34 cellular contexts compared by ENCODE assay signal in genomic region chr17:12489307-12489706, GRCh38.
"Had no signal": no experiment of that assay in that cellular context is flagged by ENCODE, and none has a peak within 500 bp of the region (broad histone marks: within the 10 kb centered on the region; RNA-seq: fewer than 3 reads in every experiment).

No MANE protein-coding gene starts in this region.

- H3K4me2 ChIP-seq: KMS-11 had no signal

- H3K9me3 ChIP-seq: MG63 had no signal

- H3K4me3 ChIP-seq: MG63 had no signal

- H3K36me3 ChIP-seq: MG63 had no signal

- H3K27ac ChIP-seq: KMS-11 had no signal

- DNase-seq: Karpas-422, Kasumi-1, MG63, MM.1S, MV-4-11, NCI-H1048, NCI-H1092, NCI-H1092 treated with DMSO at 0.1 percent for 48 hours, NCI-H1105, NCI-H1105 treated with DMSO at 0.1 percent for 48 hours, NCI-H1417, NCI-H1417 treated with DMSO at 0.1 percent for 48 hours, NCI-H1436, NCI-H1436 treated with DMSO at 0.1 percent for 48 hours, NCI-H146, NCI-H1694, NCI-H1694 treated with DMSO at 0.1 percent for 48 hours, NCI-H187, NCI-H187 treated with DMSO at 0.1 percent for 48 hours, NCI-H1930, NCI-H2029, NCI-H2029 treated with DMSO at 0.1 percent for 48 hours, NCI-H2081, NCI-H2081 treated with DMSO at 0.1 percent for 48 hours, NCI-H2107, NCI-H2171, NCI-H2171 treated with DMSO at 0.1 percent for 48 hours, NCI-H2227 treated with DMSO at 0.1 percent for 48 hours, NCI-H226, NCI-H345, NCI-H446, NCI-H446 treated with DMSO at 0.1 percent for 48 hours, NCI-H510A had no signal

- H3K9ac ChIP-seq: KMS-11 had no signal

- H3K27me3 ChIP-seq: MG63 had no signal
